ENCODE assay signal across 1 cellular context in the genomic region with DNA sequence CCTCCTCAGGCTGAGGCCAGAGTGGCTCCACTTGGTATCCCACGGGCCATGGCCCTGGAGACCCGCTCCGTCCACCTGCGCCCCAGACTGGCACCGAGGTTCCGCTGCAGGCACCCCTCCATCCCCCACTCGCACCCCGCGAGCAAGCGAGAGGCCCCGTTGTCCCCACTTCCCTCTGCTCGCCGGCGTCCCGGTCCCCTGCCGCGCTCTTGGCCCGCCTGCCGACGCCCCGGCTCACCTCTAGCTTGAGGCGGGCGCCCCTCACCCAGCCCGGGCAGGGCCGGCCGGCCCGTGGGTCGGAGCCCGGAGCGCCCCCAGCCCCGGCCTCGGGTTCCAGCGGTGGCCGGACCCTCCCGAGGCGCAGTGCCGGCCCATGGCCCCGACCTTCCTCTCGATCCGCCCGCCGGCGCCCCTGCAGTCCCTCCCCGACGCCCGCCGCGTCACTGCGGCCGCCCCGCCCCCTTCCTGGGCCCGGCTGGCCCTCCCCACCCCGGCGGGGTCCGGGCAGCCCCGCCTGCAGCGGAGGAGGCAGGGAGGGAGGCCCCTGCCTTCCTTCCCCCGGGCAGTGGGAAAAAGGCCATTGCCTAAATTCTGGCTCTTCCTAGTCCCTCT.
TF ChIP-seq lines count a peak whose summit lies in the region.

A gene (minus strand): TSS at position 414 of the 612 bp plus-strand sequence. CDS start 1,183 bp downstream, outside the sequence.

TF ChIP-seq in HepG2, 621 proteins besides CTCF, POLR2A, EP300 and RAD21 (continued from another document and continues in another):
- TF ChIP-seq FOSL1 (CRISPR knock-in tag; IDR thresholded peaks at IDR 0.05; ENCODE audit: borderline replicate concordance): no peak
- no peak for TF ChIP-seq ZNF780A (CRISPR knock-in tag; IDR thresholded peaks at IDR 0.05)
- TF ChIP-seq, protein P1, sequence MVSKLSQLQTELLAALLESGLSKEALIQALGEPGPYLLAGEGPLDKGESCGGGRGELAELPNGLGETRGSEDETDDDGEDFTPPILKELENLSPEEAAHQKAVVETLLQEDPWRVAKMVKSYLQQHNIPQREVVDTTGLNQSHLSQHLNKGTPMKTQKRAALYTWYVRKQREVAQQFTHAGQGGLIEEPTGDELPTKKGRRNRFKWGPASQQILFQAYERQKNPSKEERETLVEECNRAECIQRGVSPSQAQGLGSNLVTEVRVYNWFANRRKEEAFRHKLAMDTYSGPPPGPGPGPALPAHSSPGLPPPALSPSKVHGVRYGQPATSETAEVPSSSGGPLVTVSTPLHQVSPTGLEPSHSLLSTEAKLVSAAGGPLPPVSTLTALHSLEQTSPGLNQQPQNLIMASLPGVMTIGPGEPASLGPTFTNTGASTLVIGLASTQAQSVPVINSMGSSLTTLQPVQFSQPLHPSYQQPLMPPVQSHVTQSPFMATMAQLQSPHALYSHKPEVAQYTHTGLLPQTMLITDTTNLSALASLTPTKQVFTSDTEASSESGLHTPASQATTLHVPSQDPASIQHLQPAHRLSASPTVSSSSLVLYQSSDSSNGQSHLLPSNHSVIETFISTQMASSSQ (IDR thresholded peaks at IDR 0.05; ENCODE audit: low read depth): no peak
- TF ChIP-seq, protein P1 (CRISPR knock-in tag; IDR thresholded peaks at IDR 0.05; ENCODE audit: borderline replicate concordance): no peak
- TF ChIP-seq, protein P2, sequence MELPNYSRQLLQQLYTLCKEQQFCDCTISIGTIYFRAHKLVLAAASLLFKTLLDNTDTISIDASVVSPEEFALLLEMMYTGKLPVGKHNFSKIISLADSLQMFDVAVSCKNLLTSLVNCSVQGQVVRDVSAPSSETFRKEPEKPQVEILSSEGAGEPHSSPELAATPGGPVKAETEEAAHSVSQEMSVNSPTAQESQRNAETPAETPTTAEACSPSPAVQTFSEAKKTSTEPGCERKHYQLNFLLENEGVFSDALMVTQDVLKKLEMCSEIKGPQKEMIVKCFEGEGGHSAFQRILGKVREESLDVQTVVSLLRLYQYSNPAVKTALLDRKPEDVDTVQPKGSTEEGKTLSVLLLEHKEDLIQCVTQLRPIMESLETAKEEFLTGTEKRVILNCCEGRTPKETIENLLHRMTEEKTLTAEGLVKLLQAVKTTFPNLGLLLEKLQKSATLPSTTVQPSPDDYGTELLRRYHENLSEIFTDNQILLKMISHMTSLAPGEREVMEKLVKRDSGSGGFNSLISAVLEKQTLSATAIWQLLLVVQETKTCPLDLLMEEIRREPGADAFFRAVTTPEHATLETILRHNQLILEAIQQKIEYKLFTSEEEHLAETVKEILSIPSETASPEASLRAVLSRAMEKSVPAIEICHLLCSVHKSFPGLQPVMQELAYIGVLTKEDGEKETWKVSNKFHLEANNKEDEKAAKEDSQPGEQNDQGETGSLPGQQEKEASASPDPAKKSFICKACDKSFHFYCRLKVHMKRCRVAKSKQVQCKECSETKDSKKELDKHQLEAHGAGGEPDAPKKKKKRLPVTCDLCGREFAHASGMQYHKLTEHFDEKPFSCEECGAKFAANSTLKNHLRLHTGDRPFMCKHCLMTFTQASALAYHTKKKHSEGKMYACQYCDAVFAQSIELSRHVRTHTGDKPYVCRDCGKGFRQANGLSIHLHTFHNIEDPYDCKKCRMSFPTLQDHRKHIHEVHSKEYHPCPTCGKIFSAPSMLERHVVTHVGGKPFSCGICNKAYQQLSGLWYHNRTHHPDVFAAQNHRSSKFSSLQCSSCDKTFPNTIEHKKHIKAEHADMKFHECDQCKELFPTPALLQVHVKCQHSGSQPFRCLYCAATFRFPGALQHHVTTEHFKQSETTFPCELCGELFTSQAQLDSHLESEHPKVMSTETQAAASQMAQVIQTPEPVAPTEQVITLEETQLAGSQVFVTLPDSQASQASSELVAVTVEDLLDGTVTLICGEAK (IDR thresholded peaks at IDR 0.05): no peak
- TF ChIP-seq, protein P2 (CRISPR knock-in tag; IDR thresholded peaks at IDR 0.05): no peak; the same call in 1 of the 2 replicates
- no peak for TF ChIP-seq ZFP36L2 (CRISPR knock-in tag; IDR thresholded peaks at IDR 0.05)
- TF ChIP-seq, protein P3, sequence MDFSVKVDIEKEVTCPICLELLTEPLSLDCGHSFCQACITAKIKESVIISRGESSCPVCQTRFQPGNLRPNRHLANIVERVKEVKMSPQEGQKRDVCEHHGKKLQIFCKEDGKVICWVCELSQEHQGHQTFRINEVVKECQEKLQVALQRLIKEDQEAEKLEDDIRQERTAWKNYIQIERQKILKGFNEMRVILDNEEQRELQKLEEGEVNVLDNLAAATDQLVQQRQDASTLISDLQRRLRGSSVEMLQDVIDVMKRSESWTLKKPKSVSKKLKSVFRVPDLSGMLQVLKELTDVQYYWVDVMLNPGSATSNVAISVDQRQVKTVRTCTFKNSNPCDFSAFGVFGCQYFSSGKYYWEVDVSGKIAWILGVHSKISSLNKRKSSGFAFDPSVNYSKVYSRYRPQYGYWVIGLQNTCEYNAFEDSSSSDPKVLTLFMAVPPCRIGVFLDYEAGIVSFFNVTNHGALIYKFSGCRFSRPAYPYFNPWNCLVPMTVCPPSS (IDR thresholded peaks at IDR 0.05): no peak
- TF ChIP-seq, protein P4, sequence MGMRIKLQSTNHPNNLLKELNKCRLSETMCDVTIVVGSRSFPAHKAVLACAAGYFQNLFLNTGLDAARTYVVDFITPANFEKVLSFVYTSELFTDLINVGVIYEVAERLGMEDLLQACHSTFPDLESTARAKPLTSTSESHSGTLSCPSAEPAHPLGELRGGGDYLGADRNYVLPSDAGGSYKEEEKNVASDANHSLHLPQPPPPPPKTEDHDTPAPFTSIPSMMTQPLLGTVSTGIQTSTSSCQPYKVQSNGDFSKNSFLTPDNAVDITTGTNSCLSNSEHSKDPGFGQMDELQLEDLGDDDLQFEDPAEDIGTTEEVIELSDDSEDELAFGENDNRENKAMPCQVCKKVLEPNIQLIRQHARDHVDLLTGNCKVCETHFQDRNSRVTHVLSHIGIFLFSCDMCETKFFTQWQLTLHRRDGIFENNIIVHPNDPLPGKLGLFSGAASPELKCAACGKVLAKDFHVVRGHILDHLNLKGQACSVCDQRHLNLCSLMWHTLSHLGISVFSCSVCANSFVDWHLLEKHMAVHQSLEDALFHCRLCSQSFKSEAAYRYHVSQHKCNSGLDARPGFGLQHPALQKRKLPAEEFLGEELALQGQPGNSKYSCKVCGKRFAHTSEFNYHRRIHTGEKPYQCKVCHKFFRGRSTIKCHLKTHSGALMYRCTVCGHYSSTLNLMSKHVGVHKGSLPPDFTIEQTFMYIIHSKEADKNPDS (CRISPR knock-in tag; IDR thresholded peaks at IDR 0.05): no peak
- no peak for TF ChIP-seq KMT2A (CRISPR knock-in tag; IDR thresholded peaks at IDR 0.05)
- TF ChIP-seq ZNF577 (CRISPR knock-in tag; IDR thresholded peaks at IDR 0.05; ENCODE audit: borderline replicate concordance, low read depth): no peak
- TF ChIP-seq, protein P5, sequence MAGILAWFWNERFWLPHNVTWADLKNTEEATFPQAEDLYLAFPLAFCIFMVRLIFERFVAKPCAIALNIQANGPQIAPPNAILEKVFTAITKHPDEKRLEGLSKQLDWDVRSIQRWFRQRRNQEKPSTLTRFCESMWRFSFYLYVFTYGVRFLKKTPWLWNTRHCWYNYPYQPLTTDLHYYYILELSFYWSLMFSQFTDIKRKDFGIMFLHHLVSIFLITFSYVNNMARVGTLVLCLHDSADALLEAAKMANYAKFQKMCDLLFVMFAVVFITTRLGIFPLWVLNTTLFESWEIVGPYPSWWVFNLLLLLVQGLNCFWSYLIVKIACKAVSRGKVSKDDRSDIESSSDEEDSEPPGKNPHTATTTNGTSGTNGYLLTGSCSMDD (CRISPR knock-in tag; IDR thresholded peaks at IDR 0.05): no peak
- TF ChIP-seq YEATS4 (CRISPR knock-in tag; IDR thresholded peaks at IDR 0.05; ENCODE audit: borderline replicate concordance): peak; percentile 29; the same call in 1 of the 2 replicates
- TF ChIP-seq ZFP90 (CRISPR knock-in tag; IDR thresholded peaks at IDR 0.05; ENCODE audit: borderline replicate concordance): no peak
- TF ChIP-seq RBFOX2 (IDR thresholded peaks at IDR 0.05; ENCODE audit: low read depth, low read length): peak; percentile 38
- TF ChIP-seq ZNF337 (CRISPR knock-in tag; IDR thresholded peaks at IDR 0.05; ENCODE audit: borderline replicate concordance, low read depth): no peak
- no peak for TF ChIP-seq FOXC1 (CRISPR knock-in tag; IDR thresholded peaks at IDR 0.05; ENCODE audit: borderline replicate concordance)
- no peak for TF ChIP-seq SP140L (CRISPR knock-in tag; IDR thresholded peaks at IDR 0.05; ENCODE audit: borderline replicate concordance)
- no peak for TF ChIP-seq HHEX (CRISPR knock-in tag; IDR thresholded peaks at IDR 0.05)
- no peak for TF ChIP-seq ZFP1 (CRISPR knock-in tag; IDR thresholded peaks at IDR 0.05)
- TF ChIP-seq NFIB (CRISPR knock-in tag; IDR thresholded peaks at IDR 0.05; ENCODE audit: borderline replicate concordance): no peak
- TF ChIP-seq ZNF484 (CRISPR knock-in tag; IDR thresholded peaks at IDR 0.05; ENCODE audit: borderline replicate concordance, low read depth): no peak
- TF ChIP-seq, protein P6, sequence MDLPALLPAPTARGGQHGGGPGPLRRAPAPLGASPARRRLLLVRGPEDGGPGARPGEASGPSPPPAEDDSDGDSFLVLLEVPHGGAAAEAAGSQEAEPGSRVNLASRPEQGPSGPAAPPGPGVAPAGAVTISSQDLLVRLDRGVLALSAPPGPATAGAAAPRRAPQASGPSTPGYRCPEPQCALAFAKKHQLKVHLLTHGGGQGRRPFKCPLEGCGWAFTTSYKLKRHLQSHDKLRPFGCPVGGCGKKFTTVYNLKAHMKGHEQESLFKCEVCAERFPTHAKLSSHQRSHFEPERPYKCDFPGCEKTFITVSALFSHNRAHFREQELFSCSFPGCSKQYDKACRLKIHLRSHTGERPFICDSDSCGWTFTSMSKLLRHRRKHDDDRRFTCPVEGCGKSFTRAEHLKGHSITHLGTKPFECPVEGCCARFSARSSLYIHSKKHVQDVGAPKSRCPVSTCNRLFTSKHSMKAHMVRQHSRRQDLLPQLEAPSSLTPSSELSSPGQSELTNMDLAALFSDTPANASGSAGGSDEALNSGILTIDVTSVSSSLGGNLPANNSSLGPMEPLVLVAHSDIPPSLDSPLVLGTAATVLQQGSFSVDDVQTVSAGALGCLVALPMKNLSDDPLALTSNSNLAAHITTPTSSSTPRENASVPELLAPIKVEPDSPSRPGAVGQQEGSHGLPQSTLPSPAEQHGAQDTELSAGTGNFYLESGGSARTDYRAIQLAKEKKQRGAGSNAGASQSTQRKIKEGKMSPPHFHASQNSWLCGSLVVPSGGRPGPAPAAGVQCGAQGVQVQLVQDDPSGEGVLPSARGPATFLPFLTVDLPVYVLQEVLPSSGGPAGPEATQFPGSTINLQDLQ (CRISPR knock-in tag; IDR thresholded peaks at IDR 0.05): 0 out of 2 replicates have a peak, but pooled peaks have one; percentile 3
- TF ChIP-seq SYNCRIP (IDR thresholded peaks at IDR 0.05; ENCODE audit: insufficient read depth, low read depth, low read length): no peak
- no peak for TF ChIP-seq ZNF572 (CRISPR knock-in tag; IDR thresholded peaks at IDR 0.05)
- TF ChIP-seq, protein P7, sequence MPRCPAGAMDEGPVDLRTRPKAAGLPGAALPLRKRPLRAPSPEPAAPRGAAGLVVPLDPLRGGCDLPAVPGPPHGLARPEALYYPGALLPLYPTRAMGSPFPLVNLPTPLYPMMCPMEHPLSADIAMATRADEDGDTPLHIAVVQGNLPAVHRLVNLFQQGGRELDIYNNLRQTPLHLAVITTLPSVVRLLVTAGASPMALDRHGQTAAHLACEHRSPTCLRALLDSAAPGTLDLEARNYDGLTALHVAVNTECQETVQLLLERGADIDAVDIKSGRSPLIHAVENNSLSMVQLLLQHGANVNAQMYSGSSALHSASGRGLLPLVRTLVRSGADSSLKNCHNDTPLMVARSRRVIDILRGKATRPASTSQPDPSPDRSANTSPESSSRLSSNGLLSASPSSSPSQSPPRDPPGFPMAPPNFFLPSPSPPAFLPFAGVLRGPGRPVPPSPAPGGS (CRISPR knock-in tag; IDR thresholded peaks at IDR 0.05): no peak
- TF ChIP-seq, protein P8, sequence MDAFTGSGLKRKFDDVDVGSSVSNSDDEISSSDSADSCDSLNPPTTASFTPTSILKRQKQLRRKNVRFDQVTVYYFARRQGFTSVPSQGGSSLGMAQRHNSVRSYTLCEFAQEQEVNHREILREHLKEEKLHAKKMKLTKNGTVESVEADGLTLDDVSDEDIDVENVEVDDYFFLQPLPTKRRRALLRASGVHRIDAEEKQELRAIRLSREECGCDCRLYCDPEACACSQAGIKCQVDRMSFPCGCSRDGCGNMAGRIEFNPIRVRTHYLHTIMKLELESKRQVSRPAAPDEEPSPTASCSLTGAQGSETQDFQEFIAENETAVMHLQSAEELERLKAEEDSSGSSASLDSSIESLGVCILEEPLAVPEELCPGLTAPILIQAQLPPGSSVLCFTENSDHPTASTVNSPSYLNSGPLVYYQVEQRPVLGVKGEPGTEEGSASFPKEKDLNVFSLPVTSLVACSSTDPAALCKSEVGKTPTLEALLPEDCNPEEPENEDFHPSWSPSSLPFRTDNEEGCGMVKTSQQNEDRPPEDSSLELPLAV (CRISPR knock-in tag; conservative IDR thresholded peaks at IDR 0.05; ENCODE audit: low read depth): no peak
- TF ChIP-seq SIN3A (IDR thresholded peaks at IDR 0.05; ENCODE audit: borderline replicate concordance, low read depth, low read length): no peak
